20 cellular contexts compared by ENCODE assay signal in genomic region chr11:16841481-16841880, GRCh38.
"Had no signal": no experiment of that assay in that cellular context is flagged by ENCODE, and none has a peak within 500 bp of the region (broad histone marks: within the 10 kb centered on the region; RNA-seq: fewer than 3 reads in every experiment).

No MANE protein-coding gene starts in this region.

- FAIRE-seq: endometrium had no signal

- H3K4me3 ChIP-seq: colonic mucosa, mucosa of descending colon, stomach, testis had no signal

- H3K9me3 ChIP-seq: colonic mucosa, mucosa of descending colon, stomach, testis had no signal

- H3K4me3 Mint-ChIP-seq: activated CD4-positive, alpha-beta memory T cell treated with anti-CD3 and anti-CD28 coated beads, Interleukin-2, amount 10 ng/mL, durations not matched to agents 7 days and 5 days; activated naive CD8-positive, alpha-beta T cell treated with anti-CD3 and anti-CD28 coated beads for 36 hours; activated T-cell treated with anti-CD3 and anti-CD28 coated beads, Interleukin-2, amount 50 U/mL, for 4 hours; brain; memory B cell; naive thymus-derived CD4-positive, alpha-beta T cell had no signal

- H3K27ac ChIP-seq: colonic mucosa, stomach, testis had no signal

- H3K27me3 ChIP-seq: colonic mucosa, stomach, testis had no signal

- H3K9me3 Mint-ChIP-seq: activated CD4-positive, alpha-beta memory T cell treated with anti-CD3 and anti-CD28 coated beads, Interleukin-2, amount 10 ng/mL, durations not matched to agents 7 days and 5 days; activated naive CD8-positive, alpha-beta T cell treated with anti-CD3 and anti-CD28 coated beads for 36 hours; activated T-cell treated with anti-CD3 and anti-CD28 coated beads, Interleukin-2, amount 50 U/mL, for 4 hours; memory B cell had no signal

- ATAC-seq: activated T-cell treated with anti-CD3 and anti-CD28 coated beads, Interleukin-2, amount 50 U/mL, for 4 hours; left ventricle myocardium superior; mucosa of descending colon; naive thymus-derived CD4-positive, alpha-beta T cell had no signal

- DNase-seq: activated CD4-positive, alpha-beta memory T cell treated with anti-CD3 and anti-CD28 coated beads, Interleukin-2, amount 10 ng/mL, durations not matched to agents 7 days and 5 days; activated CD4-positive, alpha-beta T cell treated with anti-CD3 and anti-CD28 coated beads for 4 hours; activated effector memory CD4-positive, alpha-beta T cell treated with anti-CD3 and anti-CD28 coated beads, Interleukin-2, amount 50 U/mL, for 16 hours; activated naive CD8-positive, alpha-beta T cell treated with anti-CD3 and anti-CD28 coated beads for 36 hours; activated T-cell treated with anti-CD3 and anti-CD28 coated beads, Interleukin-2, amount 50 U/mL, for 4 hours; central memory CD4-positive, alpha-beta T cell; colonic mucosa; islet precursor cell; left ventricle myocardium superior; mucosa of descending colon; naive thymus-derived CD4-positive, alpha-beta T cell; retina; stimulated activated CD4-positive, alpha-beta T cell treated with anti-CD3 and anti-CD28 coated beads, Interleukin-12 subunit alpha, Interleukin-12 subunit beta, amount 100 ng/mL, for 4 hours; stimulated activated CD4-positive, alpha-beta T cell treated with anti-CD3 and anti-CD28 coated beads, Interleukin-2, amount 100 ng/mL, for 24 hours; stomach; T1000; testis had no signal

- H3K4me1 Mint-ChIP-seq: activated CD4-positive, alpha-beta memory T cell treated with anti-CD3 and anti-CD28 coated beads, Interleukin-2, amount 10 ng/mL, durations not matched to agents 7 days and 5 days; activated naive CD8-positive, alpha-beta T cell treated with anti-CD3 and anti-CD28 coated beads for 36 hours; naive thymus-derived CD4-positive, alpha-beta T cell had no signal

- H3K27ac Mint-ChIP-seq: activated naive CD8-positive, alpha-beta T cell treated with anti-CD3 and anti-CD28 coated beads for 36 hours; brain; memory B cell; naive thymus-derived CD4-positive, alpha-beta T cell had no signal

- H3K27me3 Mint-ChIP-seq: activated CD4-positive, alpha-beta memory T cell treated with anti-CD3 and anti-CD28 coated beads, Interleukin-2, amount 10 ng/mL, durations not matched to agents 7 days and 5 days; activated naive CD8-positive, alpha-beta T cell treated with anti-CD3 and anti-CD28 coated beads for 36 hours; memory B cell; naive thymus-derived CD4-positive, alpha-beta T cell had no signal

- H3K4me1 ChIP-seq: colonic mucosa, stomach, testis had no signal
